8 cellular contexts compared by ENCODE assay signal in genomic region chr2:175168564-175168945, GRCh38. TPM values are rescaled to one million over a fixed set of nuclear protein-coding genes. Genes with fewer than 3 reads are reported as not detected.
A peak's percentile ranks its signal among the peaks of the same experiment; 100 is the strongest.
DNase-seq lines count a peak whose midpoint lies in the region; ATAC-seq and TF ChIP-seq lines count a peak whose summit lies in the region.

No MANE protein-coding gene starts in this region.

- DNase-seq in BJ (ENCODE audit: low read depth) (no peak), mammary epithelial cell (no peak), DMS 273 (lab: John Stamatoyannopoulos, UW; ENCODE audit: unreplicated experiment) (no peak), activated gamma-delta T cell (lab: John Stamatoyannopoulos, UW) (no peak)
- DNase-seq in naive thymus-derived CD4-positive, alpha-beta T cell: no peak
- DNase-seq in stimulated activated naive CD4-positive, alpha-beta T cell treated with Interleukin-2 at 50 U/mL for 16 hours (lab: John Stamatoyannopoulos, UW): no peak

- H3K9ac ChIP-seq in mammary epithelial cell (ENCODE audit: insufficient read depth, low read length): peak overlapping the region; percentile 90

- ATAC-seq in GM19438 (IDR thresholded peaks at IDR 0.05; ENCODE audit: low read depth, unreplicated experiment) (peak; percentile 22), HG03457 (IDR thresholded peaks at IDR 0.05; ENCODE audit: unreplicated experiment) (peak; percentile 26)
- ATAC-seq in naive thymus-derived CD4-positive, alpha-beta T cell: peak; percentile 28

- H3K4me3 ChIP-seq in BJ (ENCODE audit: low read depth, low read length) (peak overlapping the region; percentile 100), mammary epithelial cell (replicated peaks in 1 of 3; ENCODE audit: insufficient read depth in 1 of 3, low read depth in 2 of 3, low read length in 3 of 3) (peak overlapping the region; percentile 70 to 88 (median 85))
- H3K4me3 ChIP-seq in naive thymus-derived CD4-positive, alpha-beta T cell (ENCODE audit: low read length): peak overlapping the region; percentile 91

- no peaks in the 10 kb centered on the region for H3K27me3 Mint-ChIP-seq in naive thymus-derived CD4-positive, alpha-beta T cell

- dilution Hi-C loops in mammary epithelial cell (cut with HindIII; ENCODE audit: low sequenced_read_pairs): no loop called here

- H3K27me3 ChIP-seq in BJ (ENCODE audit: control insufficient read depth, insufficient read depth, low read length) (no peaks in the 10 kb centered on the region), mammary epithelial cell (ENCODE audit: insufficient read depth, low read length) (no peaks in the 10 kb centered on the region)
- no peaks in the 10 kb centered on the region for H3K27me3 ChIP-seq in naive thymus-derived CD4-positive, alpha-beta T cell (ENCODE audit: control insufficient read depth in 2 of 2, insufficient read depth in 2 of 2, low read length in 2 of 2)

- H3K4me3 Mint-ChIP-seq in naive thymus-derived CD4-positive, alpha-beta T cell: peak overlapping the region; percentile 93 to 100 (median 98)

- H3K79me2 ChIP-seq in mammary epithelial cell (ENCODE audit: insufficient read depth, low read length): peaks cover 52% of the 10 kb centered on the region

- no peaks in the 10 kb centered on the region for H4K20me1 ChIP-seq in mammary epithelial cell (ENCODE audit: insufficient read depth, low read length)

- 0% methylated on average over 5 of the region's 11 CpGs for WGBS in mammary epithelial cell (ENCODE audit: low coverage, missing lambda C conversion rate)

- H2AFZ ChIP-seq in mammary epithelial cell (ENCODE audit: low read depth, low read length): peak overlapping the region; percentile 90

- peaks cover 0 to 12% (median 7%) of the 10 kb centered on the region in 5 donors for H3K36me3 Mint-ChIP-seq in naive thymus-derived CD4-positive, alpha-beta T cell

- CTCF ChIA-PET in BJ (lab: Yijun Ruan, JAX) (interaction anchor here (0.7 kb wide), 1 partner anchor 138 kb away, joined by 3 read pairs; no protein-coding TSS in a partner anchor), mammary epithelial cell (lab: Charles Lee; ENCODE audit: low non-redundant PET) (interaction anchor here (0.6 kb wide), 1 partner anchor 35 kb away, joined by 3 read pairs; no protein-coding TSS in a partner anchor)
- CTCF ChIA-PET in naive thymus-derived CD4-positive, alpha-beta T cell (lab: Charles Lee): interaction anchor here (0.7 to 1.3 kb wide), 3 partner anchors 12 to 501 kb away, joined by 3 to 4 read pairs (median 3); no protein-coding TSS in a partner anchor

- H3K4me1 ChIP-seq in mammary epithelial cell (ENCODE audit: insufficient read depth, low read length): peaks cover 4% of the 10 kb centered on the region
- peaks cover 13 to 20% of the 10 kb centered on the region in 2 donors for H3K4me1 ChIP-seq in naive thymus-derived CD4-positive, alpha-beta T cell (ENCODE audit: control insufficient read depth in 2 of 2, insufficient read depth in 2 of 2, low read length in 2 of 2)

- POLR2A ChIA-PET in BJ (lab: Charles Lee): no interaction called here
- POLR2A ChIA-PET in naive thymus-derived CD4-positive, alpha-beta T cell (lab: Charles Lee): interaction anchor here (0.9 to 2.1 kb wide), 3 partner anchors 10 to 575 kb away, joined by 3 to 20 read pairs (median 8); partner anchors contain the start of gene ATP5MC3

- H3K36me3 ChIP-seq in BJ (ENCODE audit: control insufficient read depth, insufficient read depth, low read length) (no peaks in the 10 kb centered on the region), mammary epithelial cell (ENCODE audit: insufficient read depth, low read length) (no peaks in the 10 kb centered on the region)
- peaks cover 0 to 6% (median 0%) of the 10 kb centered on the region in 3 experiments for H3K36me3 ChIP-seq in naive thymus-derived CD4-positive, alpha-beta T cell (ENCODE audit: control insufficient read depth in 2 of 3, insufficient read depth in 3 of 3, low read length in 3 of 3)

- no peaks in the 10 kb centered on the region for H3K9me3 Mint-ChIP-seq in naive thymus-derived CD4-positive, alpha-beta T cell

- TF ChIP-seq CTCF in BJ (IDR thresholded peaks at IDR 0.05; ENCODE audit: insufficient read depth, low read depth, low read length) (no peak), mammary epithelial cell (conservative IDR thresholded peaks at IDR 0.05 in 1 of 2, IDR thresholded peaks at IDR 0.05 in 1 of 2; ENCODE audit: extremely low read depth in 1 of 2, insufficient read depth in 1 of 2, low read depth in 1 of 2, low read length in 2 of 2) (no peak)

- in situ Hi-C loops in mammary epithelial cell (cut with MboI; ENCODE audit: low sequenced_read_pairs in 2 of 2): loop anchor here in 1 of 2 donors (10.0 kb wide), 1 partner anchor 54 kb away; no protein-coding TSS in a partner anchor

- H3K9me3 ChIP-seq in mammary epithelial cell (replicated peaks; ENCODE audit: insufficient read depth, low read length): no peaks in the 10 kb centered on the region
- no peaks in the 10 kb centered on the region for H3K9me3 ChIP-seq in naive thymus-derived CD4-positive, alpha-beta T cell (ENCODE audit: control insufficient read depth in 2 of 3, low read length in 3 of 3)

- peak overlapping the region; percentile 94 to 100 (median 99) for H3K27ac Mint-ChIP-seq in naive thymus-derived CD4-positive, alpha-beta T cell

- H3K4me2 ChIP-seq in mammary epithelial cell (ENCODE audit: insufficient read depth, low read depth, low read length): peak overlapping the region; percentile 78

- intact Hi-C loops in mammary epithelial cell (cut with micrococcal nuclease): loop anchor here (5.0 kb wide), 1 partner anchor 56 kb away; no protein-coding TSS in a partner anchor
- intact Hi-C loops in naive thymus-derived CD4-positive, alpha-beta T cell (cut with micrococcal nuclease): loop anchor here (1.0 to 10.0 kb wide), 21 partner anchors 13 to 1811 kb away; partner anchors contain the start of genes ATP5MC3 (in 2 of the 2), LNPK (in 2 of the 2), SCRN3 (in 2 of the 2) and WIPF1 (in 2 of the 2)

- peak overlapping the region; percentile 85 for H3K27ac ChIP-seq in mammary epithelial cell (ENCODE audit: insufficient read depth, low read depth, low read length)
- peak overlapping the region; percentile 91 for H3K27ac ChIP-seq in naive thymus-derived CD4-positive, alpha-beta T cell (ENCODE audit: low read depth, low read length)

- TSS peak; percentile 73 for BruUV-seq in mammary epithelial cell (replicated peaks; lab: Mats Ljungman, UMichigan)

- peaks cover 21 to 74% (median 58%) of the 10 kb centered on the region in 7 donors for H3K4me1 Mint-ChIP-seq in naive thymus-derived CD4-positive, alpha-beta T cell

RNA-seq across cellular contexts. Expression of gene ATF2, which starts 0.6 kb away (rescaled TPM):
- 60.6 and 70.2 TPM in 2 replicates for polyA plus RNA-seq in BJ (2011; rRNA removed)
- 58.3 and 91.6 TPM in 2 replicates for polyA minus RNA-seq in BJ (2011; rRNA and poly(A)+ RNA removed)
- total RNA-seq in mammary epithelial cell: 10 to 100 TPM; 40.4 to 47.2 TPM
- 24.0 TPM for polyA plus RNA-seq in mammary epithelial cell
- 21.3 TPM for polyA minus RNA-seq in mammary epithelial cell
- 10 to 100 TPM; 40.5 to 67.2 (median 58.7) TPM for total RNA-seq in naive thymus-derived CD4-positive, alpha-beta T cell
- polyA plus RNA-seq in naive thymus-derived CD4-positive, alpha-beta T cell: 10 to 100 TPM; 29.6 to 61.7 TPM

RNA-seq across cellular contexts. Expression of gene ATP5MC3, which starts 13.0 kb away (rescaled TPM):
- polyA plus RNA-seq in BJ (2011; rRNA removed) (202 and 322 TPM in 2 replicates), mammary epithelial cell (544 TPM)
- polyA minus RNA-seq in BJ (2011; rRNA and poly(A)+ RNA removed): 55.0 and 80.2 TPM in 2 replicates
- 100 to 1,000 TPM in 1 of 2 donors, 10 to 100 TPM in 1; 97.2 to 245 TPM for total RNA-seq in mammary epithelial cell
- polyA minus RNA-seq in mammary epithelial cell: 209 TPM
- 100 to 1,000 TPM in 1 of 5 experiments, 10 to 100 TPM in 4; 70.3 to 220 (median 77.6) TPM for total RNA-seq in naive thymus-derived CD4-positive, alpha-beta T cell
- 100 to 1,000 TPM; 342 to 441 TPM for polyA plus RNA-seq in naive thymus-derived CD4-positive, alpha-beta T cell
